8 cellular contexts compared by ENCODE assay signal in the genomic region with DNA sequence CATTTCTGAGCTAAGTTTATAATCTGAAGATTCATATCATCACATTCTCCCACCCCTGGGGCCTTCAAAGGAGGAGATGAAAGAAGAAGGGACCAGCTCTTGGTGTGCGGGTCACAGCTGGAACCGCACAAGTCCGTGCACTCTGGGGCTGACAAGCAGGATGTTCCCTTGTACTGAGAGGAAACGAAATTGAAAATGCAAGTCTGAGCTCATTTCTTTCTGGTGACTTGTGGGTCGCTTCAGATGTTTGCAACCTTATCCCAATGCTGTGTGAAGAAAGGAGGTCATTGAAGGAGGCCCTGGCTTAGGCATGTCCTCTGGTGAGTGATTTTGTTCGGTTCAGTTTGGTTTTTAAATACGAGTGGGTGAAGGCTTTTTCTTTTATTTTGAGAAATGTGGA. TPM values are rescaled to one million over a fixed set of nuclear protein-coding genes. Genes with fewer than 3 reads are reported as not detected.
DNase-seq lines count a peak whose midpoint lies in the region; ATAC-seq and TF ChIP-seq lines count a peak whose summit lies in the region.

No MANE protein-coding gene starts in this region.

- H3K4me3 ChIP-seq in CD8-positive, alpha-beta T cell (ENCODE audit: low read depth, low read length) = peak overlapping the region; percentile 31

- no peaks in the 10 kb centered on the region for H3K27me3 ChIP-seq in CD8-positive, alpha-beta T cell (ENCODE audit: insufficient read depth, low read length)

- ATAC-seq in CD8-positive, alpha-beta T cell = peak; percentile 60
- ATAC-seq in GM19468 (IDR thresholded peaks at IDR 0.05; ENCODE audit: extremely low read depth, unreplicated experiment) (peak; percentile 76), HG03571 (IDR thresholded peaks at IDR 0.05; ENCODE audit: unreplicated experiment) (peak; percentile 70)
- ATAC-seq in activated naive CD4-positive, alpha-beta T cell treated with anti-CD3 and anti-CD28 coated beads, Interleukin-2, amount 50 U/mL, for 72 hours = peak; percentile 92 to 94

- no peak for TF ChIP-seq CTCF in CD8-positive, alpha-beta T cell (IDR thresholded peaks at IDR 0.05)
- TF ChIP-seq CTCF in osteocyte (IDR thresholded peaks at IDR 0.05) = no peak

- peak overlapping the region; percentile 83 for H3K4me3 Mint-ChIP-seq in CD8-positive, alpha-beta T cell
- peak overlapping the region; percentile 50 for H3K4me3 Mint-ChIP-seq in osteocyte (ENCODE audit: unreplicated experiment)

- CTCF ChIA-PET in CD8-positive, alpha-beta T cell (lab: Charles Lee) = interaction anchor here (2.5 kb wide), 1 partner anchor 244 kb away, joined by 10 read pairs; no protein-coding TSS in a partner anchor

- POLR2A ChIA-PET in CD8-positive, alpha-beta T cell (lab: Charles Lee) = interaction anchor here (1.9 kb wide), 1 partner anchor 9 kb away, joined by 5 read pairs; no protein-coding TSS in a partner anchor

- intact Hi-C loops in CD8-positive, alpha-beta T cell (cut with DNase I, micrococcal nuclease) = no loop called here
- intact Hi-C loops in posterior vena cava (cut with DNase I) = no loop called here

- no peaks in the 10 kb centered on the region for H3K36me3 ChIP-seq in CD8-positive, alpha-beta T cell (ENCODE audit: insufficient read depth, low read length)

- peaks cover 5% of the 10 kb centered on the region for H3K4me1 ChIP-seq in CD8-positive, alpha-beta T cell (ENCODE audit: insufficient read depth, low read length)

- H3K9me3 Mint-ChIP-seq in CD8-positive, alpha-beta T cell = no peaks in the 10 kb centered on the region
- peaks cover 4 to 6% of the 10 kb centered on the region in 2 donors for H3K9me3 Mint-ChIP-seq in activated naive CD4-positive, alpha-beta T cell treated with anti-CD3 and anti-CD28 coated beads, Interleukin-2, amount 50 U/mL, for 72 hours
- H3K9me3 Mint-ChIP-seq in osteocyte (ENCODE audit: unreplicated experiment) = no peaks in the 10 kb centered on the region

- H3K27ac Mint-ChIP-seq in CD8-positive, alpha-beta T cell = peak overlapping the region; percentile 89
- H3K27ac Mint-ChIP-seq in activated naive CD4-positive, alpha-beta T cell treated with anti-CD3 and anti-CD28 coated beads, Interleukin-2, amount 50 U/mL, for 72 hours = peak overlapping the region; percentile 16 to 64
- peak overlapping the region; percentile 87 for H3K27ac Mint-ChIP-seq in osteocyte (ENCODE audit: unreplicated experiment)

- peak in 2 of 7 experiments; percentile 16 to 24 for DNase-seq in CD8-positive, alpha-beta T cell
- peak; percentile 70 to 75 for DNase-seq in activated naive CD4-positive, alpha-beta T cell treated with anti-CD3 and anti-CD28 coated beads, Interleukin-2, amount 50 U/mL, for 72 hours (ENCODE audit: low spot score in 2 of 2)
- DNase-seq in osteocyte (ENCODE audit: extremely low spot score, unreplicated experiment) = no peak
- no peak for DNase-seq in putamen (ENCODE audit: low spot score)
- DNase-seq in cortex of kidney (lab: John Stamatoyannopoulos, UW) = no peak
- no peak for DNase-seq in posterior vena cava (ENCODE audit: low spot score)

- peaks cover 36% of the 10 kb centered on the region for H3K4me1 Mint-ChIP-seq in CD8-positive, alpha-beta T cell (ENCODE audit: low read depth)
- peaks cover 73% of the 10 kb centered on the region for H3K4me1 Mint-ChIP-seq in osteocyte (ENCODE audit: unreplicated experiment)

- H3K36me3 Mint-ChIP-seq in CD8-positive, alpha-beta T cell = no peaks in the 10 kb centered on the region
- H3K36me3 Mint-ChIP-seq in activated naive CD4-positive, alpha-beta T cell treated with anti-CD3 and anti-CD28 coated beads, Interleukin-2, amount 50 U/mL, for 72 hours = peaks cover 16 to 41% of the 10 kb centered on the region in 2 donors
- peaks cover 9% of the 10 kb centered on the region for H3K36me3 Mint-ChIP-seq in osteocyte (ENCODE audit: unreplicated experiment)

- H3K9me3 ChIP-seq in CD8-positive, alpha-beta T cell (ENCODE audit: low read length) = no peaks in the 10 kb centered on the region

- H3K27ac ChIP-seq in CD8-positive, alpha-beta T cell (ENCODE audit: low read depth, low read length) = no peak overlapping the region

- no peaks in the 10 kb centered on the region for H3K27me3 Mint-ChIP-seq in CD8-positive, alpha-beta T cell (ENCODE audit: low read depth)
- no peaks in the 10 kb centered on the region for H3K27me3 Mint-ChIP-seq in osteocyte (ENCODE audit: unreplicated experiment)

RNA-seq across cellular contexts. Expression of gene C9orf152, which starts 59.6 kb away (rescaled TPM):
- total RNA-seq in CD8-positive, alpha-beta T cell = not detected
- not detected for total RNA-seq in activated naive CD4-positive, alpha-beta T cell treated with anti-CD3 and anti-CD28 coated beads, Interleukin-2, amount 50 U/mL, for 72 hours
- total RNA-seq in osteocyte (not detected in 2 replicates), posterior vena cava (not detected)

Comparison
In these comparisons a context has a peak if more than half of its experiments do, and no peak if none do; other contexts are left out.
1. DNase-seq: peak in activated naive CD4-positive, alpha-beta T cell treated with anti-CD3 and anti-CD28 coated beads, Interleukin-2, amount 50 U/mL, for 72 hours (2 of 2); none in osteocyte (single experiment), putamen (single experiment), cortex of kidney (single experiment) and posterior vena cava (single experiment).
2. Peak in every context shown above with its lines, with median percentiles within 50 percentile points of each other: ATAC-seq and H3K27ac Mint-ChIP-seq.